1 cellular context compared by ENCODE assay signal in the genomic region with DNA sequence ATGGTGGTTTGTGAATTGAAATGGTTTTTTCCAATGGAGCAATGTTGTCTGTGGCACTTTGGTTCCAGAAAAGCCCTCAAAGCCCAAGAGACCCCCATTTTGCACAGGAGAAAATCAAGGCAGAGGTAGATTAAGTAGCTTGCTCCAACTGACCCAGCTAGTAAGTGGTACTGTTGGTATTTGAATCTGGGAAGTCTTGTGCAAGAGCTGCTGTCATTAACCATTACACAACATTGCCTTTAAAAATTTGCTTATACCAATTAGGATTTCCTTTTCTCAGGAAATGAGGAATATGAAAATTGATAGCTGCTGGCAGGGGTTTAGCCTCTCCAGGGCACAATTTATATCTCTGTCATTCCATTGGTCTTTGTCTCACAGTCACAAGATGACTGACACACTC.
TF ChIP-seq lines count a peak whose summit lies in the region.

No MANE protein-coding gene starts in this region.

TF ChIP-seq in GM23338, 12 proteins besides CTCF, POLR2A, EP300 and RAD21 (continued from another document):
- TF ChIP-seq, protein P1, sequence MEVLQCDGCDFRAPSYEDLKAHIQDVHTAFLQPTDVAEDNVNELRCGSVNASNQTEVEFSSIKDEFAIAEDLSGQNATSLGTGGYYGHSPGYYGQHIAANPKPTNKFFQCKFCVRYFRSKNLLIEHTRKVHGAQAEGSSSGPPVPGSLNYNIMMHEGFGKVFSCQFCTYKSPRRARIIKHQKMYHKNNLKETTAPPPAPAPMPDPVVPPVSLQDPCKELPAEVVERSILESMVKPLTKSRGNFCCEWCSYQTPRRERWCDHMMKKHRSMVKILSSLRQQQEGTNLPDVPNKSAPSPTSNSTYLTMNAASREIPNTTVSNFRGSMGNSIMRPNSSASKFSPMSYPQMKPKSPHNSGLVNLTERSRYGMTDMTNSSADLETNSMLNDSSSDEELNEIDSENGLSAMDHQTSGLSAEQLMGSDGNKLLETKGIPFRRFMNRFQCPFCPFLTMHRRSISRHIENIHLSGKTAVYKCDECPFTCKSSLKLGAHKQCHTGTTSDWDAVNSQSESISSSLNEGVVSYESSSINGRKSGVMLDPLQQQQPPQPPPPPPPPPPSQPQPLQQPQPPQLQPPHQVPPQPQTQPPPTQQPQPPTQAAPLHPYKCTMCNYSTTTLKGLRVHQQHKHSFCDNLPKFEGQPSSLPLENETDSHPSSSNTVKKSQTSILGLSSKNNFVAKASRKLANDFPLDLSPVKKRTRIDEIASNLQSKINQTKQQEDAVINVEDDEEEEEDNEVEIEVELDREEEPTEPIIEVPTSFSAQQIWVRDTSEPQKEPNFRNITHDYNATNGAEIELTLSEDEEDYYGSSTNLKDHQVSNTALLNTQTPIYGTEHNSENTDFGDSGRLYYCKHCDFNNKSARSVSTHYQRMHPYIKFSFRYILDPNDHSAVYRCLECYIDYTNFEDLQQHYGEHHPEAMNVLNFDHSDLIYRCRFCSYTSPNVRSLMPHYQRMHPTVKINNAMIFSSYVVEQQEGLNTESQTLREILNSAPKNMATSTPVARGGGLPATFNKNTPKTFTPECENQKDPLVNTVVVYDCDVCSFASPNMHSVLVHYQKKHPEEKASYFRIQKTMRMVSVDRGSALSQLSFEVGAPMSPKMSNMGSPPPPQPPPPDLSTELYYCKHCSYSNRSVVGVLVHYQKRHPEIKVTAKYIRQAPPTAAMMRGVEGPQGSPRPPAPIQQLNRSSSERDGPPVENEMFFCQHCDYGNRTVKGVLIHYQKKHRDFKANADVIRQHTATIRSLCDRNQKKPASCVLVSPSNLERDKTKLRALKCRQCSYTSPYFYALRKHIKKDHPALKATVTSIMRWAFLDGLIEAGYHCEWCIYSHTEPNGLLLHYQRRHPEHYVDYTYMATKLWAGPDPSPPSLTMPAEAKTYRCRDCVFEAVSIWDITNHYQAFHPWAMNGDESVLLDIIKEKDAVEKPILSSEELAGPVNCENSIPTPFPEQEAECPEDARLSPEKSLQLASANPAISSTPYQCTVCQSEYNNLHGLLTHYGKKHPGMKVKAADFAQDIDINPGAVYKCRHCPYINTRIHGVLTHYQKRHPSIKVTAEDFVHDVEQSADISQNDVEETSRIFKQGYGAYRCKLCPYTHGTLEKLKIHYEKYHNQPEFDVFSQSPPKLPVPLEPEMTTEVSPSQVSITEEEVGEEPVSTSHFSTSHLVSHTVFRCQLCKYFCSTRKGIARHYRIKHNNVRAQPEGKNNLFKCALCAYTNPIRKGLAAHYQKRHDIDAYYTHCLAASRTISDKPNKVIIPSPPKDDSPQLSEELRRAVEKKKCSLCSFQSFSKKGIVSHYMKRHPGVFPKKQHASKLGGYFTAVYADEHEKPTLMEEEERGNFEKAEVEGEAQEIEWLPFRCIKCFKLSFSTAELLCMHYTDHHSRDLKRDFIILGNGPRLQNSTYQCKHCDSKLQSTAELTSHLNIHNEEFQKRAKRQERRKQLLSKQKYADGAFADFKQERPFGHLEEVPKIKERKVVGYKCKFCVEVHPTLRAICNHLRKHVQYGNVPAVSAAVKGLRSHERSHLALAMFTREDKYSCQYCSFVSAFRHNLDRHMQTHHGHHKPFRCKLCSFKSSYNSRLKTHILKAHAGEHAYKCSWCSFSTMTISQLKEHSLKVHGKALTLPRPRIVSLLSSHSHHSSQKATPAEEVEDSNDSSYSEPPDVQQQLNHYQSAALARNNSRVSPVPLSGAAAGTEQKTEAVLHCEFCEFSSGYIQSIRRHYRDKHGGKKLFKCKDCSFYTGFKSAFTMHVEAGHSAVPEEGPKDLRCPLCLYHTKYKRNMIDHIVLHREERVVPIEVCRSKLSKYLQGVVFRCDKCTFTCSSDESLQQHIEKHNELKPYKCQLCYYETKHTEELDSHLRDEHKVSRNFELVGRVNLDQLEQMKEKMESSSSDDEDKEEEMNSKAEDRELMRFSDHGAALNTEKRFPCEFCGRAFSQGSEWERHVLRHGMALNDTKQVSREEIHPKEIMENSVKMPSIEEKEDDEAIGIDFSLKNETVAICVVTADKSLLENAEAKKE (CRISPR knock-in tag; IDR thresholded peaks at IDR 0.05): no peak
- TF ChIP-seq ZNF331 (CRISPR knock-in tag; IDR thresholded peaks at IDR 0.05; ENCODE audit: low read depth) (no peak), JUNB (IDR thresholded peaks at IDR 0.05; ENCODE audit: unreplicated experiment) (no peak), POLR2AphosphoS5 (IDR thresholded peaks at IDR 0.05; ENCODE audit: low read depth) (no peak), NANOG (IDR thresholded peaks at IDR 0.05; ENCODE audit: borderline replicate concordance) (no peak)
